In genomic region chr18:68588169-68588568, GRCh38 we compare ENCODE assay signal across 20 cellular contexts.
"Had no signal": no experiment of that assay in that cellular context is flagged by ENCODE, and none has a peak within 500 bp of the region (broad histone marks: within the 10 kb centered on the region; RNA-seq: fewer than 3 reads in every experiment).

No MANE protein-coding gene starts in this region.

- H3K36me3 Mint-ChIP-seq: naive B cell; stimulated activated memory B cell treated with anti-CD40 and anti-IgM and Interleukin-4, amounts not matched to agents 10 μg/mL and 1 μg/mL and 100 μg/mL, for 72 hours had no signal

- DNase-seq: effector CD4-positive, alpha-beta T cell; endodermal cell; erythroblast; foreskin keratinocyte; kidney; left cardiac atrium; left ventricle myocardium inferior; lower lobe of right lung; mesenchymal stem cell; naive B cell; psoas muscle; retina; right lobe of liver; stimulated activated CD4-positive, alpha-beta T cell treated with anti-CD3 and anti-CD28 coated beads, Interleukin-4, amount 100 ng/mL, for 1 hour; tibial artery; upper lobe of left lung; uterus had no signal

- H3K4me3 ChIP-seq: left ventricle myocardium inferior, lower lobe of right lung, psoas muscle, right lobe of liver, tibial artery, upper lobe of left lung, uterus had no signal

- H3K27ac ChIP-seq: foreskin keratinocyte, left ventricle myocardium inferior, lower lobe of right lung, psoas muscle, right lobe of liver, tibial artery, upper lobe of left lung, uterus had no signal

- H3K9me3 ChIP-seq: left ventricle myocardium inferior, lower lobe of right lung, psoas muscle, right lobe of liver, tibial artery, upper lobe of left lung, uterus had no signal

- H3K36me3 ChIP-seq: left ventricle myocardium inferior, lower lobe of right lung, right lobe of liver, tibial artery, upper lobe of left lung, uterus had no signal

- H3K27me3 Mint-ChIP-seq: stimulated activated memory B cell treated with anti-CD40 and anti-IgM and Interleukin-4, amounts not matched to agents 10 μg/mL and 1 μg/mL and 100 μg/mL, for 72 hours had no signal

- H3K4me1 Mint-ChIP-seq: naive B cell; nephron; stimulated activated memory B cell treated with anti-CD40 and anti-IgM and Interleukin-4, amounts not matched to agents 10 μg/mL and 1 μg/mL and 100 μg/mL, for 72 hours had no signal

- H3K9me3 Mint-ChIP-seq: endodermal cell; naive B cell; nephron; stimulated activated memory B cell treated with anti-CD40 and anti-IgM and Interleukin-4, amounts not matched to agents 10 μg/mL and 1 μg/mL and 100 μg/mL, for 72 hours; stimulated activated naive CD8-positive, alpha-beta T cell treated with anti-CD3 and anti-CD28 coated beads, Interleukin-15, Interleukin-2, amounts not matched to agents 100 ng/mL and 50 ng/mL, for 24 hours had no signal

- H3K27ac Mint-ChIP-seq: endodermal cell; naive B cell; nephron; stimulated activated memory B cell treated with anti-CD40 and anti-IgM and Interleukin-4, amounts not matched to agents 10 μg/mL and 1 μg/mL and 100 μg/mL, for 72 hours; stimulated activated naive CD8-positive, alpha-beta T cell treated with anti-CD3 and anti-CD28 coated beads, Interleukin-15, Interleukin-2, amounts not matched to agents 100 ng/mL and 50 ng/mL, for 24 hours had no signal

- H3K4me3 Mint-ChIP-seq: endodermal cell; naive B cell; nephron; stimulated activated memory B cell treated with anti-CD40 and anti-IgM and Interleukin-4, amounts not matched to agents 10 μg/mL and 1 μg/mL and 100 μg/mL, for 72 hours; stimulated activated naive CD8-positive, alpha-beta T cell treated with anti-CD3 and anti-CD28 coated beads, Interleukin-15, Interleukin-2, amounts not matched to agents 100 ng/mL and 50 ng/mL, for 24 hours had no signal

- H3K27me3 ChIP-seq: foreskin keratinocyte, right lobe of liver, tibial artery, upper lobe of left lung, uterus had no signal

- H3K4me1 ChIP-seq: foreskin keratinocyte, left ventricle myocardium inferior, lower lobe of right lung, psoas muscle, right lobe of liver, tibial artery, upper lobe of left lung, uterus had no signal
